ENCODE assay signal across 2 cellular contexts in genomic region chr18:26435415-26436095, GRCh38.
TF ChIP-seq lines count a peak whose summit lies in the region.

No MANE protein-coding gene starts in this region.

TF ChIP-seq in A549, 52 proteins besides CTCF, POLR2A, EP300 and RAD21:
- no peak for TF ChIP-seq JUNB (IDR thresholded peaks at IDR 0.05)
- no peak for TF ChIP-seq TP53 (CRISPR knock-in tag; IDR thresholded peaks at IDR 0.05)
- TF ChIP-seq, protein P1, sequence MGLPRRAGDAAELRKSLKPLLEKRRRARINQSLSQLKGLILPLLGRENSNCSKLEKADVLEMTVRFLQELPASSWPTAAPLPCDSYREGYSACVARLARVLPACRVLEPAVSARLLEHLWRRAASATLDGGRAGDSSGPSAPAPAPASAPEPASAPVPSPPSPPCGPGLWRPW (IDR thresholded peaks at IDR 0.05) = no peak
- no peak for TF ChIP-seq NFE2L2 (conservative IDR thresholded peaks at IDR 0.05; ENCODE audit: low read length)
- no peak for TF ChIP-seq MYC (IDR thresholded peaks at IDR 0.05; ENCODE audit: borderline replicate concordance, low read length)
- no peak for TF ChIP-seq FOSL2 (IDR thresholded peaks at IDR 0.05)
- no peak for TF ChIP-seq FOSL2 (CRISPR knock-in tag; IDR thresholded peaks at IDR 0.05)
- no peak for TF ChIP-seq FOSB (CRISPR knock-in tag; IDR thresholded peaks at IDR 0.05)
- no peak for TF ChIP-seq POLR2AphosphoS2 (conservative IDR thresholded peaks at IDR 0.05; ENCODE audit: low read length)
- no peak for TF ChIP-seq SMC3 (IDR thresholded peaks at IDR 0.05)
- no peak for TF ChIP-seq ZNF302 (CRISPR knock-in tag; IDR thresholded peaks at IDR 0.05)
- TF ChIP-seq HOXA7 (CRISPR knock-in tag; IDR thresholded peaks at IDR 0.05) = no peak
- no peak for TF ChIP-seq KDM1A (IDR thresholded peaks at IDR 0.05; ENCODE audit: low read depth)
- TF ChIP-seq MAX (IDR thresholded peaks at IDR 0.05) = no peak
- no peak for TF ChIP-seq HDAC2 (IDR thresholded peaks at IDR 0.05)
- no peak for TF ChIP-seq BCL3 (IDR thresholded peaks at IDR 0.05)
- TF ChIP-seq, protein P2, sequence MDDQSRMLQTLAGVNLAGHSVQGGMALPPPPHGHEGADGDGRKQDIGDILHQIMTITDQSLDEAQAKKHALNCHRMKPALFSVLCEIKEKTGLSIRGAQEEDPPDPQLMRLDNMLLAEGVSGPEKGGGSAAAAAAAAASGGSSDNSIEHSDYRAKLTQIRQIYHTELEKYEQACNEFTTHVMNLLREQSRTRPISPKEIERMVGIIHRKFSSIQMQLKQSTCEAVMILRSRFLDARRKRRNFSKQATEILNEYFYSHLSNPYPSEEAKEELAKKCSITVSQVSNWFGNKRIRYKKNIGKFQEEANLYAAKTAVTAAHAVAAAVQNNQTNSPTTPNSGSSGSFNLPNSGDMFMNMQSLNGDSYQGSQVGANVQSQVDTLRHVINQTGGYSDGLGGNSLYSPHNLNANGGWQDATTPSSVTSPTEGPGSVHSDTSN (IDR thresholded peaks at IDR 0.05) = no peak
- no peak for TF ChIP-seq RFX5 (IDR thresholded peaks at IDR 0.05)
- TF ChIP-seq CHD4 (IDR thresholded peaks at IDR 0.05; ENCODE audit: borderline replicate concordance) = no peak
- no peak for TF ChIP-seq CBX2 (IDR thresholded peaks at IDR 0.05; ENCODE audit: borderline replicate concordance, low read depth)
- TF ChIP-seq, protein P3, sequence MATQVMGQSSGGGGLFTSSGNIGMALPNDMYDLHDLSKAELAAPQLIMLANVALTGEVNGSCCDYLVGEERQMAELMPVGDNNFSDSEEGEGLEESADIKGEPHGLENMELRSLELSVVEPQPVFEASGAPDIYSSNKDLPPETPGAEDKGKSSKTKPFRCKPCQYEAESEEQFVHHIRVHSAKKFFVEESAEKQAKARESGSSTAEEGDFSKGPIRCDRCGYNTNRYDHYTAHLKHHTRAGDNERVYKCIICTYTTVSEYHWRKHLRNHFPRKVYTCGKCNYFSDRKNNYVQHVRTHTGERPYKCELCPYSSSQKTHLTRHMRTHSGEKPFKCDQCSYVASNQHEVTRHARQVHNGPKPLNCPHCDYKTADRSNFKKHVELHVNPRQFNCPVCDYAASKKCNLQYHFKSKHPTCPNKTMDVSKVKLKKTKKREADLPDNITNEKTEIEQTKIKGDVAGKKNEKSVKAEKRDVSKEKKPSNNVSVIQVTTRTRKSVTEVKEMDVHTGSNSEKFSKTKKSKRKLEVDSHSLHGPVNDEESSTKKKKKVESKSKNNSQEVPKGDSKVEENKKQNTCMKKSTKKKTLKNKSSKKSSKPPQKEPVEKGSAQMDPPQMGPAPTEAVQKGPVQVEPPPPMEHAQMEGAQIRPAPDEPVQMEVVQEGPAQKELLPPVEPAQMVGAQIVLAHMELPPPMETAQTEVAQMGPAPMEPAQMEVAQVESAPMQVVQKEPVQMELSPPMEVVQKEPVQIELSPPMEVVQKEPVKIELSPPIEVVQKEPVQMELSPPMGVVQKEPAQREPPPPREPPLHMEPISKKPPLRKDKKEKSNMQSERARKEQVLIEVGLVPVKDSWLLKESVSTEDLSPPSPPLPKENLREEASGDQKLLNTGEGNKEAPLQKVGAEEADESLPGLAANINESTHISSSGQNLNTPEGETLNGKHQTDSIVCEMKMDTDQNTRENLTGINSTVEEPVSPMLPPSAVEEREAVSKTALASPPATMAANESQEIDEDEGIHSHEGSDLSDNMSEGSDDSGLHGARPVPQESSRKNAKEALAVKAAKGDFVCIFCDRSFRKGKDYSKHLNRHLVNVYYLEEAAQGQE (IDR thresholded peaks at IDR 0.05) = no peak

TF ChIP-seq in H1, 55 proteins besides CTCF, POLR2A, EP300 and RAD21:
- TF ChIP-seq HDAC6 (IDR thresholded peaks at IDR 0.05; ENCODE audit: low read depth, low read length) (no peak), SRF (IDR thresholded peaks at IDR 0.05; ENCODE audit: low read depth, low read length) (no peak), FOSL1 (IDR thresholded peaks at IDR 0.05; ENCODE audit: insufficient read depth, low read depth, low read length) (no peak), ZNF274 (IDR thresholded peaks at IDR 0.05; ENCODE audit: borderline replicate concordance, extremely low read depth, low read length) (no peak), CTBP2 (IDR thresholded peaks at IDR 0.05; ENCODE audit: borderline replicate concordance, insufficient read depth, insufficient read length, low read length) (no peak), KDM5A (IDR thresholded peaks at IDR 0.05; ENCODE audit: low read length) (no peak), POU5F1 (IDR thresholded peaks at IDR 0.05; ENCODE audit: low read depth, low read length) (no peak), SP1 (IDR thresholded peaks at IDR 0.05; ENCODE audit: low read depth, low read length) (no peak), KDM4A (IDR thresholded peaks at IDR 0.05; ENCODE audit: low read depth, low read length, severe bottlenecking) (no peak), EGR1 (IDR thresholded peaks at IDR 0.05; ENCODE audit: borderline replicate concordance, low read depth, low read length) (no peak), TEAD4 (IDR thresholded peaks at IDR 0.05; ENCODE audit: low read depth, low read length) (no peak)
- TF ChIP-seq, protein P4, sequence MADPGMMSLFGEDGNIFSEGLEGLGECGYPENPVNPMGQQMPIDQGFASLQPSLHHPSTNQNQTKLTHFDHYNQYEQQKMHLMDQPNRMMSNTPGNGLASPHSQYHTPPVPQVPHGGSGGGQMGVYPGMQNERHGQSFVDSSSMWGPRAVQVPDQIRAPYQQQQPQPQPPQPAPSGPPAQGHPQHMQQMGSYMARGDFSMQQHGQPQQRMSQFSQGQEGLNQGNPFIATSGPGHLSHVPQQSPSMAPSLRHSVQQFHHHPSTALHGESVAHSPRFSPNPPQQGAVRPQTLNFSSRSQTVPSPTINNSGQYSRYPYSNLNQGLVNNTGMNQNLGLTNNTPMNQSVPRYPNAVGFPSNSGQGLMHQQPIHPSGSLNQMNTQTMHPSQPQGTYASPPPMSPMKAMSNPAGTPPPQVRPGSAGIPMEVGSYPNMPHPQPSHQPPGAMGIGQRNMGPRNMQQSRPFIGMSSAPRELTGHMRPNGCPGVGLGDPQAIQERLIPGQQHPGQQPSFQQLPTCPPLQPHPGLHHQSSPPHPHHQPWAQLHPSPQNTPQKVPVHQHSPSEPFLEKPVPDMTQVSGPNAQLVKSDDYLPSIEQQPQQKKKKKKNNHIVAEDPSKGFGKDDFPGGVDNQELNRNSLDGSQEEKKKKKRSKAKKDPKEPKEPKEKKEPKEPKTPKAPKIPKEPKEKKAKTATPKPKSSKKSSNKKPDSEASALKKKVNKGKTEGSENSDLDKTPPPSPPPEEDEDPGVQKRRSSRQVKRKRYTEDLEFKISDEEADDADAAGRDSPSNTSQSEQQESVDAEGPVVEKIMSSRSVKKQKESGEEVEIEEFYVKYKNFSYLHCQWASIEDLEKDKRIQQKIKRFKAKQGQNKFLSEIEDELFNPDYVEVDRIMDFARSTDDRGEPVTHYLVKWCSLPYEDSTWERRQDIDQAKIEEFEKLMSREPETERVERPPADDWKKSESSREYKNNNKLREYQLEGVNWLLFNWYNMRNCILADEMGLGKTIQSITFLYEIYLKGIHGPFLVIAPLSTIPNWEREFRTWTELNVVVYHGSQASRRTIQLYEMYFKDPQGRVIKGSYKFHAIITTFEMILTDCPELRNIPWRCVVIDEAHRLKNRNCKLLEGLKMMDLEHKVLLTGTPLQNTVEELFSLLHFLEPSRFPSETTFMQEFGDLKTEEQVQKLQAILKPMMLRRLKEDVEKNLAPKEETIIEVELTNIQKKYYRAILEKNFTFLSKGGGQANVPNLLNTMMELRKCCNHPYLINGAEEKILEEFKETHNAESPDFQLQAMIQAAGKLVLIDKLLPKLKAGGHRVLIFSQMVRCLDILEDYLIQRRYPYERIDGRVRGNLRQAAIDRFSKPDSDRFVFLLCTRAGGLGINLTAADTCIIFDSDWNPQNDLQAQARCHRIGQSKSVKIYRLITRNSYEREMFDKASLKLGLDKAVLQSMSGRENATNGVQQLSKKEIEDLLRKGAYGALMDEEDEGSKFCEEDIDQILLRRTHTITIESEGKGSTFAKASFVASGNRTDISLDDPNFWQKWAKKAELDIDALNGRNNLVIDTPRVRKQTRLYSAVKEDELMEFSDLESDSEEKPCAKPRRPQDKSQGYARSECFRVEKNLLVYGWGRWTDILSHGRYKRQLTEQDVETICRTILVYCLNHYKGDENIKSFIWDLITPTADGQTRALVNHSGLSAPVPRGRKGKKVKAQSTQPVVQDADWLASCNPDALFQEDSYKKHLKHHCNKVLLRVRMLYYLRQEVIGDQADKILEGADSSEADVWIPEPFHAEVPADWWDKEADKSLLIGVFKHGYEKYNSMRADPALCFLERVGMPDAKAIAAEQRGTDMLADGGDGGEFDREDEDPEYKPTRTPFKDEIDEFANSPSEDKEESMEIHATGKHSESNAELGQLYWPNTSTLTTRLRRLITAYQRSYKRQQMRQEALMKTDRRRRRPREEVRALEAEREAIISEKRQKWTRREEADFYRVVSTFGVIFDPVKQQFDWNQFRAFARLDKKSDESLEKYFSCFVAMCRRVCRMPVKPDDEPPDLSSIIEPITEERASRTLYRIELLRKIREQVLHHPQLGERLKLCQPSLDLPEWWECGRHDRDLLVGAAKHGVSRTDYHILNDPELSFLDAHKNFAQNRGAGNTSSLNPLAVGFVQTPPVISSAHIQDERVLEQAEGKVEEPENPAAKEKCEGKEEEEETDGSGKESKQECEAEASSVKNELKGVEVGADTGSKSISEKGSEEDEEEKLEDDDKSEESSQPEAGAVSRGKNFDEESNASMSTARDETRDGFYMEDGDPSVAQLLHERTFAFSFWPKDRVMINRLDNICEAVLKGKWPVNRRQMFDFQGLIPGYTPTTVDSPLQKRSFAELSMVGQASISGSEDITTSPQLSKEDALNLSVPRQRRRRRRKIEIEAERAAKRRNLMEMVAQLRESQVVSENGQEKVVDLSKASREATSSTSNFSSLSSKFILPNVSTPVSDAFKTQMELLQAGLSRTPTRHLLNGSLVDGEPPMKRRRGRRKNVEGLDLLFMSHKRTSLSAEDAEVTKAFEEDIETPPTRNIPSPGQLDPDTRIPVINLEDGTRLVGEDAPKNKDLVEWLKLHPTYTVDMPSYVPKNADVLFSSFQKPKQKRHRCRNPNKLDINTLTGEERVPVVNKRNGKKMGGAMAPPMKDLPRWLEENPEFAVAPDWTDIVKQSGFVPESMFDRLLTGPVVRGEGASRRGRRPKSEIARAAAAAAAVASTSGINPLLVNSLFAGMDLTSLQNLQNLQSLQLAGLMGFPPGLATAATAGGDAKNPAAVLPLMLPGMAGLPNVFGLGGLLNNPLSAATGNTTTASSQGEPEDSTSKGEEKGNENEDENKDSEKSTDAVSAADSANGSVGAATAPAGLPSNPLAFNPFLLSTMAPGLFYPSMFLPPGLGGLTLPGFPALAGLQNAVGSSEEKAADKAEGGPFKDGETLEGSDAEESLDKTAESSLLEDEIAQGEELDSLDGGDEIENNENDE (IDR thresholded peaks at IDR 0.05; ENCODE audit: insufficient replicate concordance, low read length) = no peak
